ENCODE assay signal across 8 cellular contexts in genomic region chr1:204286841-204287387, GRCh38.
DNase-seq lines count a peak whose midpoint lies in the region; ATAC-seq, FAIRE-seq and TF ChIP-seq lines count a peak whose summit lies in the region.

No MANE protein-coding gene starts in this region.

- TF ChIP-seq EP300 in GM12878 (IDR thresholded peaks at IDR 0.05; ENCODE audit: borderline replicate concordance in 1 of 2, control insufficient read depth in 1 of 2, low read depth in 2 of 2, low read length in 2 of 2) (no peak), stomach (IDR thresholded peaks at IDR 0.05) (no peak)

- POLR2A ChIA-PET in GM12878 (lab: Charles Lee) = no interaction called here

- RAD21 ChIA-PET in GM12878 (lab: Charles Lee; ENCODE audit: unreplicated experiment) = interaction anchor here (0.9 kb wide), 1 partner anchor 24 kb away, joined by 3 read pairs; no protein-coding TSS in a partner anchor

- H3K36me3 ChIP-seq in GM12878 (ENCODE audit: control insufficient read depth in 2 of 2, insufficient read depth in 2 of 2, low read length in 1 of 2) (no peaks in the 10 kb centered on the region), lower lobe of right lung (no peaks in the 10 kb centered on the region), stomach (no peaks in the 10 kb centered on the region)

- H3K79me2 ChIP-seq in GM12878 (ENCODE audit: control insufficient read depth, insufficient read depth, low read length) = no peaks in the 10 kb centered on the region

- H3K4me3 ChIP-seq in GM12878 (no peak overlapping the region), lower lobe of right lung (peak overlapping the region; percentile 25), stomach (peak overlapping the region; percentile 22 to 48 (median 34))

- H3K4me2 ChIP-seq in GM12878 (ENCODE audit: control insufficient read depth, insufficient read depth) = no peak overlapping the region

- SMC1A ChIA-PET in GM12878 (lab: Charles Lee; ENCODE audit: uncharacterized antibody, unreplicated experiment) = interaction anchor here (0.7 to 1.8 kb wide), 4 partner anchors 9 to 1557 kb away, joined by 3 to 7 read pairs (median 4); no protein-coding TSS in a partner anchor

- H3K27ac ChIP-seq in GM12878 (ENCODE audit: control insufficient read depth, insufficient read depth) = no peak overlapping the region
- H3K27ac ChIP-seq in lower lobe of right lung = peak overlapping the region; percentile 81
- H3K27ac ChIP-seq in stomach = peak overlapping the region; percentile 74 to 88 (median 80)

- CTCF ChIA-PET in GM12878 (lab: Yijun Ruan, JAX) = interaction anchor here (0.6 kb wide), 1 partner anchor 161 kb away, joined by 4 read pairs; no protein-coding TSS in a partner anchor

- no peak for FAIRE-seq in HTR-8/SVneo (lab: Jason Lieb, UNC)
- no peak for FAIRE-seq in GM12878 (lab: Jason Lieb, UNC)

- H4K20me1 ChIP-seq in GM12878 (ENCODE audit: control insufficient read depth, insufficient read depth) = no peaks in the 10 kb centered on the region

- no TSS peak for BruUV-seq in GM12878 (replicated peaks; lab: Mats Ljungman, UMichigan)

- no peak overlapping the region for H3K9ac ChIP-seq in GM12878 (ENCODE audit: control insufficient read depth, insufficient read depth, low read length)

- H3K4me1 ChIP-seq in GM12878 (ENCODE audit: control insufficient read depth, insufficient read depth, low read length) (no peaks in the 10 kb centered on the region), lower lobe of right lung (peaks cover 40% of the 10 kb centered on the region), stomach (peaks cover 72 to 82% (median 78%) of the 10 kb centered on the region in 4 donors)

- TF ChIP-seq CTCF in GM12878 (IDR thresholded peaks at IDR 0.05 in 2 of 3, conservative IDR thresholded peaks at IDR 0.05 in 1 of 3; ENCODE audit: control insufficient read depth in 2 of 3, extremely low read depth in 1 of 3, insufficient read depth in 1 of 3, low read depth in 3 of 3, low read length in 3 of 3) = no peak
- TF ChIP-seq CTCF in lower lobe of right lung (IDR thresholded peaks at IDR 0.05) = no peak
- TF ChIP-seq CTCF in stomach (IDR thresholded peaks at IDR 0.05) = peak in 2 of 7 experiments; percentile 27 to 36

- no peaks in the 10 kb centered on the region for H3K9me3 ChIP-seq in GM12878 (replicated peaks; ENCODE audit: control insufficient read depth, insufficient read depth, low read length)
- H3K9me3 ChIP-seq in lower lobe of right lung = no peaks in the 10 kb centered on the region
- H3K9me3 ChIP-seq in stomach = no peaks in the 10 kb centered on the region

- H3K27me3 ChIP-seq in GM12878 (replicated peaks in 1 of 2; ENCODE audit: control insufficient read depth in 2 of 2, insufficient read depth in 2 of 2, low read length in 1 of 2) (peaks cover 1 to 6% of the 10 kb centered on the region in 2 experiments), lower lobe of right lung (ENCODE audit: low read depth) (no peaks in the 10 kb centered on the region), stomach (no peaks in the 10 kb centered on the region)

- peak; percentile 26 for ATAC-seq in SK-N-SH treated with all-trans-retinoic acid at 6 μM for 48 hours
- peak; percentile 75 for ATAC-seq in GM12878
- ATAC-seq in lower lobe of right lung = peak; percentile 77 to 85
- no peak for ATAC-seq in GM18502 (IDR thresholded peaks at IDR 0.05; ENCODE audit: poor library complexity, unreplicated experiment)
- no peak for ATAC-seq in GM21390 (IDR thresholded peaks at IDR 0.05; ENCODE audit: unreplicated experiment)

- 0% methylated on average over 7 of the region's 8 CpGs for WGBS in GM12878 (ENCODE audit: insufficient coverage, insufficient replicate concordance, low lambda C conversion rate, missing lambda C conversion rate)
- WGBS in stomach, 5 donors = 6 to 21% (median 19%) methylated on average over 8 of the region's 8 CpGs

- TF ChIP-seq RAD21 in GM12878 (IDR thresholded peaks at IDR 0.05; ENCODE audit: insufficient read depth, low read depth, low read length) = no peak

- TF ChIP-seq POLR2A in GM12878 (IDR thresholded peaks at IDR 0.05; ENCODE audit: low read depth, low read length) = no peak
- TF ChIP-seq POLR2A in stomach (IDR thresholded peaks at IDR 0.05) = no peak

- intact Hi-C loops in GM12878 (cut with micrococcal nuclease; ENCODE audit: unreplicated experiment) = no loop called here
- intact Hi-C loops in lower lobe of right lung (cut with DNase I) = no loop called here
- intact Hi-C loops in stomach (cut with DNase I; ENCODE audit: low total_unique reads) = no loop called here

- DNase-seq in HTR-8/SVneo (ENCODE audit: insufficient read length, low spot score) (peak; percentile 40), GM12878 (ENCODE audit: low read depth, low spot score) (no peak), lower lobe of right lung (peak; percentile 70), stomach (peak; percentile 85), NCI-H2081 treated with DMSO at 0.1 percent for 48 hours (lab: John Stamatoyannopoulos, UW) (no peak)

- in situ Hi-C loops in GM12878 (cut with MboI) = no loop called here

- no peak overlapping the region for H2AFZ ChIP-seq in GM12878 (ENCODE audit: control insufficient read depth, low read depth, low read length)

TF ChIP-seq in SK-N-SH treated with all-trans-retinoic acid at 6 μM for 48 hours, 23 proteins besides CTCF, POLR2A, EP300 and RAD21 (continues in another document):
- TF ChIP-seq BACH2 (CRISPR knock-in tag; IDR thresholded peaks at IDR 0.05; ENCODE audit: borderline replicate concordance) (no peak), ESRRG (CRISPR knock-in tag; IDR thresholded peaks at IDR 0.05) (no peak), RARB (CRISPR knock-in tag; IDR thresholded peaks at IDR 0.05) (no peak), TOX (CRISPR knock-in tag; IDR thresholded peaks at IDR 0.05; ENCODE audit: borderline replicate concordance) (no peak), TCF4 (CRISPR knock-in tag; IDR thresholded peaks at IDR 0.05; ENCODE audit: borderline replicate concordance) (no peak), PATZ1 (CRISPR knock-in tag; IDR thresholded peaks at IDR 0.05; ENCODE audit: borderline replicate concordance) (no peak), ISL1 (CRISPR knock-in tag; IDR thresholded peaks at IDR 0.05) (no peak), ZNF8 (CRISPR knock-in tag; IDR thresholded peaks at IDR 0.05) (no peak), ZFP3 (CRISPR knock-in tag; IDR thresholded peaks at IDR 0.05) (no peak)

TF ChIP-seq in GM12878, 131 proteins besides CTCF, POLR2A, EP300 and RAD21 (continues in another document):
- TF ChIP-seq IRF5 (IDR thresholded peaks at IDR 0.05; ENCODE audit: borderline replicate concordance) (no peak), RAD51 (IDR thresholded peaks at IDR 0.05) (peak; percentile 61; the same call in 1 of the 2 replicates), FOXM1 (IDR thresholded peaks at IDR 0.05; ENCODE audit: low read depth, low read length) (no peak), HDAC2 (IDR thresholded peaks at IDR 0.05) (no peak), JUNB (IDR thresholded peaks at IDR 0.05) (no peak), TCF3 (IDR thresholded peaks at IDR 0.05; ENCODE audit: borderline replicate concordance, insufficient read depth, low read depth, low read length) (no peak), MXI1 (IDR thresholded peaks at IDR 0.05; ENCODE audit: low read depth, low read length) (no peak), BCL11A (IDR thresholded peaks at IDR 0.05; ENCODE audit: low read depth, low read length) (no peak), CEBPB (IDR thresholded peaks at IDR 0.05; ENCODE audit: borderline replicate concordance in 1 of 2, low read depth in 2 of 2, low read length in 2 of 2) (no peak), FOXK2 (IDR thresholded peaks at IDR 0.05) (no peak), ZBTB33 (IDR thresholded peaks at IDR 0.05) (no peak), MAX (IDR thresholded peaks at IDR 0.05; ENCODE audit: low read depth, low read length) (no peak), KAT2A (conservative IDR thresholded peaks at IDR 0.05; ENCODE audit: control insufficient read depth, low read depth, low read length) (no peak)

Comparison
In these comparisons a context has a peak if more than half of its experiments do, and no peak if none do; other contexts are left out.
1. DNase-seq: peak in HTR-8/SVneo (single experiment), lower lobe of right lung (single experiment) and stomach (single experiment); none in GM12878 (single experiment) and NCI-H2081 treated with DMSO at 0.1 percent for 48 hours (single experiment).
2. ATAC-seq: peak in SK-N-SH treated with all-trans-retinoic acid at 6 μM for 48 hours (single experiment), GM12878 (single experiment) and lower lobe of right lung (2 of 2); none in GM18502 (single experiment) and GM21390 (single experiment).